ENCODE assay signal across 1 cellular context in the genomic region with DNA sequence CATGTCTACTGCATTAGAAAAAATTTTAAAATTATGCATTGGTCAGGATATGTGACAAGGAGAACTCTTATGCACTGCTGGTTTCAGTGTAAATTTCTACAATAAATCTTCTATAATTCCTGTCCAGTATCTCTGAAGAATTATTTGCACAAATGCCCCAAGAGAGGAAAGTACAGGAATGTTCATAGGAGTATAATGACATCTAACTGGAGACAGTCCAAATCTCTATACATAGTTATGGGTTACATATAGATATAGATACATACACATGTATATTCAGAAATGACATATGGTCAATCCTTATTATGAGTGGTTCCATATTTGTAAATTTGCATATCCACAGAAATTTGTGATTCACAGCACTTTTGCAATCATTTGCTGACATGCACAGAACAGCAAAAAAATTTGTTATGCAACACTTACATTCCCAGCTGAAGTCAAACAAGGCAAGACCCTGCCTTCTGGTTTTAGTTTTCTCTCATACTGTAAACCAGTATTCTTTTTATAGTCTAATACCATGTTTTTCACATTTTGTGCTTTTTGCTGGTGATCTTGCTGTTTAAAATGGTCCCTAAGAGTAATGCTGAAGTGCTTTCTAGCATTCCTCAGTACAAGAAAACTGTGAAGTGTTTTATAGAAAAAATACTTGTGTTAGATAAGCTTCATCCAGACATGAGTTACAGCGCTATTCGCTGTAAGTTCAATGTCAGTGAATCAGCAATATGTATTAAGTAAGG.
TF ChIP-seq lines count a peak whose summit lies in the region.

No MANE protein-coding gene starts in this region.

TF ChIP-seq in WTC11, 78 proteins besides CTCF, POLR2A, EP300 and RAD21 (continued from another document):
- TF ChIP-seq, protein P1, sequence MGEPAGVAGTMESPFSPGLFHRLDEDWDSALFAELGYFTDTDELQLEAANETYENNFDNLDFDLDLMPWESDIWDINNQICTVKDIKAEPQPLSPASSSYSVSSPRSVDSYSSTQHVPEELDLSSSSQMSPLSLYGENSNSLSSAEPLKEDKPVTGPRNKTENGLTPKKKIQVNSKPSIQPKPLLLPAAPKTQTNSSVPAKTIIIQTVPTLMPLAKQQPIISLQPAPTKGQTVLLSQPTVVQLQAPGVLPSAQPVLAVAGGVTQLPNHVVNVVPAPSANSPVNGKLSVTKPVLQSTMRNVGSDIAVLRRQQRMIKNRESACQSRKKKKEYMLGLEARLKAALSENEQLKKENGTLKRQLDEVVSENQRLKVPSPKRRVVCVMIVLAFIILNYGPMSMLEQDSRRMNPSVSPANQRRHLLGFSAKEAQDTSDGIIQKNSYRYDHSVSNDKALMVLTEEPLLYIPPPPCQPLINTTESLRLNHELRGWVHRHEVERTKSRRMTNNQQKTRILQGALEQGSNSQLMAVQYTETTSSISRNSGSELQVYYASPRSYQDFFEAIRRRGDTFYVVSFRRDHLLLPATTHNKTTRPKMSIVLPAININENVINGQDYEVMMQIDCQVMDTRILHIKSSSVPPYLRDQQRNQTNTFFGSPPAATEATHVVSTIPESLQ (CRISPR knock-in tag; IDR thresholded peaks at IDR 0.05): no peak
